ENCODE assay signal across 6 cellular contexts in the genomic region with DNA sequence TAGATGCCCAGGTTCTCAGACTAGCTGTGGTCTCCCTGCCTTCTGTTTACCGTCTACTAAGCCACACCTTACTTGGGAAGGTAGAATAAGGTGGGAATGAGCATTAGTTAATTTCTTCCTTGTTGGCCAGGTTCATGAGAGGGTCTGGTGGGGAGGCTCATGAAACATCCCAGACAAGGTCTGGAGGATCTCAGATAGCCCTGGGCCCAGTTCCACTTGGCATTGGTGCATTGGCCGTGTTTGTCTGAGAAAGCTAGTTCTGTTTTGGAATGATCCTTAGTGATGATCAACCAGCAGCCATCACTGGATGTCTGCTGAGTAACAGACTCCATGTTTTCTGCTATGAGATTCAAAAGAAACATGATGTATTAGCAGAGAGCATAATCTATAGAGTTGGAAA.
"Had no signal": no experiment of that assay in that cellular context is flagged by ENCODE, and none has a peak within 500 bp of the region (broad histone marks: within the 10 kb centered on the region; RNA-seq: fewer than 3 reads in every experiment).

No MANE protein-coding gene starts in this region.

- H3K4me1 Mint-ChIP-seq: IgD-negative memory B cell had no signal

- H3K9me3 Mint-ChIP-seq: GM23338, H9 had no signal

- H3K4me3 ChIP-seq: GM23338 had no signal

- ATAC-seq: GM23338, HepG2 had no signal

- H3K27me3 Mint-ChIP-seq: IgD-negative memory B cell had no signal

- H3K4me3 Mint-ChIP-seq: GM23338, H9, IgD-negative memory B cell had no signal

- H3K36me3 Mint-ChIP-seq: IgD-negative memory B cell had no signal

- DNase-seq: H9, HCEC 1CT had no signal

- H3K27ac Mint-ChIP-seq: GM23338, H9, IgD-negative memory B cell had no signal

- H3K27ac ChIP-seq: HL-60 had no signal
